ENCODE assay signal across 24 cellular contexts in genomic region chr7:35670856-35671569, GRCh38. TPM values are rescaled to one million over a fixed set of nuclear protein-coding genes. Genes with fewer than 3 reads are reported as not detected.
A peak's percentile ranks its signal among the peaks of the same experiment; 100 is the strongest.
DNase-seq lines count a peak whose midpoint lies in the region; ATAC-seq, FAIRE-seq and TF ChIP-seq lines count a peak whose summit lies in the region.
"Had no signal": no experiment of that assay in that cellular context is flagged by ENCODE, and none has a peak within 500 bp of the region (broad histone marks: within the 10 kb centered on the region; RNA-seq: fewer than 3 reads in every experiment).

No MANE protein-coding gene starts in this region.

- H3K9me2 ChIP-seq in GM23338 (ENCODE audit: insufficient read depth): no peaks in the 10 kb centered on the region
- H3K9me2 ChIP-seq: SK-N-SH had no signal

- POLR2A ChIA-PET in A549 (lab: Yijun Ruan, JAX) (no interaction called here), WTC11 (lab: Charles Lee) (interaction anchor here (0.6 kb wide), 1 partner anchor 141 kb away, joined by 3 read pairs; no protein-coding TSS in a partner anchor), endothelial cell of umbilical vein (lab: Charles Lee) (no interaction called here)

- TF ChIP-seq EP300 in A549 (IDR thresholded peaks at IDR 0.05): no peak

- H2AFZ ChIP-seq in GM23338 (no peak overlapping the region), endothelial cell of umbilical vein (ENCODE audit: low read depth, low read length) (no peak overlapping the region)
- H2AFZ ChIP-seq: parathyroid adenoma had no signal

- intact Hi-C loops in endothelial cell of umbilical vein (cut with micrococcal nuclease) (no loop called here), lower lobe of right lung (cut with DNase I) (no loop called here)

- H3K4me1 Mint-ChIP-seq in GM23338: peaks cover 29% of the 10 kb centered on the region
- peaks cover 38% of the 10 kb centered on the region for H3K4me1 Mint-ChIP-seq in WTC11

- H3K36me3 Mint-ChIP-seq in GM23338 (ENCODE audit: low read depth) (peaks cover 23% of the 10 kb centered on the region), WTC11 (peaks cover 27% of the 10 kb centered on the region)

- TF ChIP-seq POLR2A in A549 (IDR thresholded peaks at IDR 0.05; ENCODE audit: low read length): no peak
- TF ChIP-seq POLR2A in endothelial cell of umbilical vein (IDR thresholded peaks at IDR 0.05; ENCODE audit: low read depth, low read length): no peak

- H3K79me2 ChIP-seq in GM23338 (replicated peaks; ENCODE audit: insufficient read depth) (no peaks in the 10 kb centered on the region), endothelial cell of umbilical vein (ENCODE audit: control insufficient read depth, insufficient read depth, low read length) (peaks cover 14% of the 10 kb centered on the region)

- H3K36me3 ChIP-seq in GM23338 (ENCODE audit: insufficient read depth) (peaks cover 11% of the 10 kb centered on the region), endothelial cell of umbilical vein (ENCODE audit: control insufficient read depth in 2 of 2, extremely low read depth in 1 of 2, insufficient read depth in 2 of 2, low read length in 2 of 2) (peaks cover 4 to 5% of the 10 kb centered on the region in 2 experiments), lower lobe of right lung (peaks cover 29% of the 10 kb centered on the region)

- no peak overlapping the region for H3K9ac ChIP-seq in endothelial cell of umbilical vein (replicated peaks; ENCODE audit: extremely low read depth, insufficient read depth, low read length)
- H3K9ac ChIP-seq: BLaER1, parathyroid adenoma, SK-N-SH had no signal

- peaks cover 11% of the 10 kb centered on the region for H3K9me3 Mint-ChIP-seq in GM23338
- H3K9me3 Mint-ChIP-seq in WTC11: peaks cover 11% of the 10 kb centered on the region
- H3K9me3 Mint-ChIP-seq: stimulated activated memory B cell treated with anti-CD40 and anti-IgM and Interleukin-4, amounts not matched to agents 10 μg/mL and 1 μg/mL and 100 μg/mL, for 72 hours; T-helper 1 cell treated with Interleukin-12 subunit alpha and Interleukin-12 subunit beta and Interleukin-4 antibody, amounts not matched to agents 30 μg/mL and 1 μg/mL, for 36 hours had no signal

- ATAC-seq in A549 (no peak), GM23338 (peak; percentile 83), WTC11 (peak; percentile 46), GM21528 (IDR thresholded peaks at IDR 0.05; ENCODE audit: low FRiP score, unreplicated experiment) (no peak), lower lobe of right lung (no peak)
- ATAC-seq: body of pancreas; left cardiac atrium; stimulated activated memory B cell treated with anti-CD40 and anti-IgM and Interleukin-4, amounts not matched to agents 10 μg/mL and 1 μg/mL and 100 μg/mL, for 72 hours had no signal

- H3K4me1 ChIP-seq in A549 (peaks cover 10% of the 10 kb centered on the region), GM23338 (ENCODE audit: insufficient read depth) (peaks cover 32% of the 10 kb centered on the region), endothelial cell of umbilical vein (ENCODE audit: control insufficient read depth, extremely low read depth, insufficient read depth, low read length) (peaks cover 4% of the 10 kb centered on the region), lower lobe of right lung (no peaks in the 10 kb centered on the region)
- H3K4me1 ChIP-seq: BLaER1, parathyroid adenoma had no signal

- H3K27me3 Mint-ChIP-seq in GM23338 (ENCODE audit: insufficient read depth, low read depth, poor library complexity) (peaks cover 2% of the 10 kb centered on the region), WTC11 (ENCODE audit: low read depth) (no peaks in the 10 kb centered on the region)
- H3K27me3 Mint-ChIP-seq: stimulated activated memory B cell treated with anti-CD40 and anti-IgM and Interleukin-4, amounts not matched to agents 10 μg/mL and 1 μg/mL and 100 μg/mL, for 72 hours; type B pancreatic cell had no signal

- no peak overlapping the region for H3K4me3 ChIP-seq in A549
- no peak overlapping the region for H3K4me3 ChIP-seq in GM23338
- H3K4me3 ChIP-seq in endothelial cell of umbilical vein (replicated peaks in 1 of 3; ENCODE audit: insufficient read depth in 1 of 3, low read depth in 1 of 3, low read length in 3 of 3): no peak overlapping the region
- no peak overlapping the region for H3K4me3 ChIP-seq in lower lobe of right lung
- H3K4me3 ChIP-seq: adrenal gland, BLaER1, body of pancreas, skin epidermis had no signal

- TF ChIP-seq RAD21 in A549 (conservative IDR thresholded peaks at IDR 0.05 in 1 of 2, IDR thresholded peaks at IDR 0.05 in 1 of 2): no peak

- 66% methylated on average over 3 of the region's 3 CpGs for WGBS in A549 (ENCODE audit: missing lambda C conversion rate)

- CTCF ChIA-PET in A549 (lab: Yijun Ruan, JAX) (interaction anchor here (0.6 to 1.7 kb wide), 2 partner anchors 39 to 153 kb away, joined by 3 read pairs; no protein-coding TSS in a partner anchor), WTC11 (lab: Charles Lee) (no interaction called here), endothelial cell of umbilical vein (lab: Charles Lee) (no interaction called here)

- H4K20me1 ChIP-seq in GM23338 (replicated peaks; ENCODE audit: insufficient read depth) (no peaks in the 10 kb centered on the region), endothelial cell of umbilical vein (replicated peaks; ENCODE audit: control insufficient read depth, extremely low read depth, insufficient read depth, low read length) (no peaks in the 10 kb centered on the region)

- no peak for TF ChIP-seq CTCF in A549 (IDR thresholded peaks at IDR 0.05)
- no peak for TF ChIP-seq CTCF in GM23338 (conservative IDR thresholded peaks at IDR 0.05; ENCODE audit: low read depth in 2 of 2)
- no peak for TF ChIP-seq CTCF in WTC11 (IDR thresholded peaks at IDR 0.05)
- TF ChIP-seq CTCF in endothelial cell of umbilical vein (IDR thresholded peaks at IDR 0.05; ENCODE audit: extremely low read depth in 1 of 2, insufficient read depth in 1 of 2, low read depth in 1 of 2, low read length in 2 of 2): no peak
- TF ChIP-seq CTCF in lower lobe of right lung (IDR thresholded peaks at IDR 0.05): no peak

- H3K27ac Mint-ChIP-seq in GM23338: peak overlapping the region; percentile 95
- H3K27ac Mint-ChIP-seq in WTC11: peak overlapping the region; percentile 54
- H3K27ac Mint-ChIP-seq: stimulated activated memory B cell treated with anti-CD40 and anti-IgM and Interleukin-4, amounts not matched to agents 10 μg/mL and 1 μg/mL and 100 μg/mL, for 72 hours; T-helper 1 cell treated with Interleukin-12 subunit alpha and Interleukin-12 subunit beta and Interleukin-4 antibody, amounts not matched to agents 30 μg/mL and 1 μg/mL, for 36 hours; type B pancreatic cell had no signal

- FAIRE-seq in A549 (lab: Jason Lieb, UNC) (no peak), endothelial cell of umbilical vein (lab: Jason Lieb, UNC) (no peak)
- FAIRE-seq: frontal cortex had no signal

- H3K9me1 ChIP-seq in endothelial cell of umbilical vein (replicated peaks; ENCODE audit: control insufficient read depth, extremely low read depth, insufficient read depth, low read length): peaks cover 2% of the 10 kb centered on the region

- BruUV-seq in endothelial cell of umbilical vein (replicated peaks; lab: Mats Ljungman, UMichigan): no TSS peak

- H3K27me3 ChIP-seq in GM23338 (ENCODE audit: insufficient read depth): no peaks in the 10 kb centered on the region
- H3K27me3 ChIP-seq in endothelial cell of umbilical vein (ENCODE audit: control insufficient read depth in 2 of 2, insufficient read depth in 2 of 2, low read length in 2 of 2): no peaks in the 10 kb centered on the region
- H3K27me3 ChIP-seq in lower lobe of right lung (ENCODE audit: low read depth): no peaks in the 10 kb centered on the region
- H3K27me3 ChIP-seq: adrenal gland, BLaER1, body of pancreas had no signal

- no peaks in the 10 kb centered on the region for H3K9me3 ChIP-seq in A549
- H3K9me3 ChIP-seq in endothelial cell of umbilical vein (replicated peaks; ENCODE audit: control insufficient read depth, insufficient read depth, low read length): no peaks in the 10 kb centered on the region
- no peaks in the 10 kb centered on the region for H3K9me3 ChIP-seq in lower lobe of right lung
- H3K9me3 ChIP-seq: adrenal gland, body of pancreas, SK-N-SH had no signal

- dilution Hi-C loops in endothelial cell of umbilical vein (cut with MboI; ENCODE audit: extremely low pct_ligation_motif_present, low sequenced_read_pairs): no loop called here

- H3K27ac ChIP-seq in A549: peak overlapping the region; percentile 1 to 17; a peak in 1 of 6 replicates
- H3K27ac ChIP-seq in GM23338 (ENCODE audit: low read depth): peak overlapping the region; percentile 47
- H3K27ac ChIP-seq in endothelial cell of umbilical vein (ENCODE audit: insufficient read depth, low read depth, low read length): no peak overlapping the region
- H3K27ac ChIP-seq in lower lobe of right lung: no peak overlapping the region
- H3K27ac ChIP-seq: adrenal gland, BLaER1, body of pancreas, parathyroid adenoma, skin epidermis had no signal

- DNase-seq in A549 (ENCODE audit: low read depth in 1 of 2, low spot score in 1 of 2) (no peak), GM23338 (ENCODE audit: low spot score) (peak; percentile 54), WTC11 (ENCODE audit: low spot score) (no peak), endothelial cell of umbilical vein (ENCODE audit: low read depth, low spot score) (peak; percentile 15), activated gamma-delta T cell (lab: John Stamatoyannopoulos, UW) (no peak), SIG-M5 (lab: John Stamatoyannopoulos, UW) (no peak), lower lobe of right lung (no peak)
- DNase-seq: activated CD4-positive, alpha-beta T cell treated with anti-CD3 and anti-CD28 coated beads for 4 hours; adrenal gland; body of pancreas; cerebellar nuclear complex; DMS 273 treated with DMSO at 0.1 percent for 48 hours; left cardiac atrium; NCI-H1694 treated with DMSO at 0.1 percent for 48 hours; NCI-H524 treated with DMSO at 0.1 percent for 48 hours; SK-N-SH had no signal

- H3F3A ChIP-seq in GM23338 (replicated peaks; ENCODE audit: low read depth): no peaks in the 10 kb centered on the region

- H3K4me2 ChIP-seq in A549 (peak overlapping the region; percentile 24; the same call in 2 of the 3 replicates), GM23338 (peak overlapping the region; percentile 1), endothelial cell of umbilical vein (ENCODE audit: insufficient read depth, low read length) (no peak overlapping the region)
- H3K4me2 ChIP-seq: BLaER1, SK-N-SH had no signal

- H3K4me3 Mint-ChIP-seq in GM23338 (0 out of 3 replicates have a peak overlapping the region, but pooled peaks have one; percentile 0), WTC11 (no peak overlapping the region)
- H3K4me3 Mint-ChIP-seq: stimulated activated memory B cell treated with anti-CD40 and anti-IgM and Interleukin-4, amounts not matched to agents 10 μg/mL and 1 μg/mL and 100 μg/mL, for 72 hours; T-helper 1 cell treated with Interleukin-12 subunit alpha and Interleukin-12 subunit beta and Interleukin-4 antibody, amounts not matched to agents 30 μg/mL and 1 μg/mL, for 36 hours; type B pancreatic cell had no signal

RNA-seq across cellular contexts. Expression of gene HERPUD2, which starts 23.9 kb away (rescaled TPM):
- 34.8 and 47.8 TPM in 2 replicates for polyA plus RNA-seq in A549 (2011; rRNA removed)
- 18.0 and 25.4 TPM in 2 replicates for polyA plus RNA-seq in A549 (2012; cell fraction: cytosol; rRNA removed)
- polyA plus RNA-seq in A549 (2012; cell fraction: nucleus; rRNA removed): 16.1 and 21.7 TPM in 2 replicates
- polyA plus RNA-seq in A549 (2017; fragmentation: RNase III; extraction: RNeasy Plus Mini Kit Qiagen cat#74134 plus additional on column Dnase treatment): 11.7 to 15.3 TPM (median 13.2 TPM) in 3 replicates
- 68.1 and 80.1 TPM in 2 replicates for polyA minus RNA-seq in A549 (2011; rRNA and poly(A)+ RNA removed)
- 7.7 and 12.0 TPM in 2 replicates for total RNA-seq in GM23338 (2014; rRNA removed; shearing (Covaris generic))
- 6.7 and 8.0 TPM in 2 replicates for polyA plus RNA-seq in GM23338 (2016; fragmentation: Nextera tagmentation; extraction: Ambion mirVana)
- 15.5 to 18.5 TPM (median 16.2 TPM) in 3 replicates for total RNA-seq in WTC11 (2021)
- total RNA-seq in endothelial cell of umbilical vein: 27.7 and 33.9 TPM in 2 replicates
- polyA plus RNA-seq in endothelial cell of umbilical vein: 42.0 and 59.5 TPM in 2 replicates
- 39.2 and 43.4 TPM in 2 replicates for polyA plus RNA-seq in endothelial cell of umbilical vein (2011; cell fraction: cytosol; rRNA removed)
- 25.8 and 28.3 TPM in 2 replicates for polyA plus RNA-seq in endothelial cell of umbilical vein (2011; cell fraction: nucleus; rRNA removed)
- polyA plus RNA-seq in endothelial cell of umbilical vein (2012): 21.5 and 24.4 TPM in 2 replicates
- polyA minus RNA-seq in endothelial cell of umbilical vein: 90.5 and 109 TPM in 2 replicates
- 20.1 TPM for polyA minus RNA-seq in endothelial cell of umbilical vein (2011; cell fraction: cytosol; rRNA and poly(A)+ RNA removed)
- polyA minus RNA-seq in endothelial cell of umbilical vein (2011; cell fraction: nucleus; rRNA and poly(A)+ RNA removed): 63.0 and 70.3 TPM in 2 replicates
- total RNA-seq in lower lobe of right lung: 40.0 TPM

Comparison
In these comparisons a context has a peak if more than half of its experiments do, and no peak if none do; other contexts are left out.
1. ATAC-seq: peak in GM23338 (single experiment) and WTC11 (single experiment); none in A549 (0 of 2), GM21528 (single experiment) and lower lobe of right lung (0 of 2).
2. DNase-seq: peak in GM23338 (single experiment) and endothelial cell of umbilical vein (single experiment); none in A549 (0 of 2), WTC11 (single experiment), activated gamma-delta T cell (single experiment), SIG-M5 (single experiment) and lower lobe of right lung (single experiment).
3. H3K27ac ChIP-seq: peak in A549 (2 of 2) and GM23338 (single experiment); none in endothelial cell of umbilical vein (single experiment) and lower lobe of right lung (single experiment).